8 cellular contexts compared by ENCODE assay signal in the genomic region with DNA sequence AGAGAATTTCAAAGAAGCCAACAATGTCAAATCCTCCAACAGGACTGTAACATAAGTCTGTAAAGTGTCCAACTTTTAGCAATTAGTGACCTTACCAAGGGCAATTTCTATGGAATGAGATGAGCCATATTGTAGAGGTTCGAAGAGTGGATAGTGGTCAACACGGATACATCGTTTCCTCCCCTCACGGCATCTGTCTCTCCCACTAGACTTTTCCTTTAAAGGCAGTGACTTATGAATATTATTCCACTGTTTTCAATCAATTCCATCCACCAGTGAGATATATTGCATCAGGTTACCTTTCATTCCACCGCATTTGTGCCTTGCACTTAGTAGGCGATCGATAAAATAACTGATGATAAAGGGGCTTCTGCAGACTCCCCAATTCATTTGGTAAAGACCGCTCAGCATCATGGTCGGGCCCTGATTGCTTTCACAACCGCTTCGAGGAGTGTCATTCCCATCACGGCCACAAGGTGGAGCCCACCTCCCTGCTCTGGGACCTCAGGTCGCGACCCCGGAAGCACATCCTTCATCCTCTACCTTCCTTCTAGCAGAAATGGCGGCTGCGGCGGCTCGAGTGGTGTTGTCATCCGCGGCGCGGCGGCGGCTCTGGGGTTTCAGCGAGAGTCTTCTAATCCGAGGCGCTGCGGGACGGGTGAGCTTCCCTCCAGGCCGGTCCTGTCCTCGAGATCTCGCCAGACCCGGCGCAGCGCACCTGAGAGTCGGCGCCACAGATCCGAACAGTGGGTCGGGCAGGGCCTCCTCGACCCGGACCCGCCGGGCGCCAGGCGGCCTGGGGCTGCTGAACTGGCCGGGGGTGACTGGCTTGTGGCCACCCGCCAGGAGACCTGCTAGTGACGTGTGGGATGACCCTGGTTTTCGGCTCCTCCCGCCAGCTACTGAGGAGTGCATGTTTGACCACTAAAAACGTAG. TPM values are rescaled to one million over a fixed set of nuclear protein-coding genes. Genes with fewer than 3 reads are reported as not detected.
DNase-seq lines count a peak whose midpoint lies in the region; ATAC-seq and TF ChIP-seq lines count a peak whose summit lies in the region.

A gene with protein sequence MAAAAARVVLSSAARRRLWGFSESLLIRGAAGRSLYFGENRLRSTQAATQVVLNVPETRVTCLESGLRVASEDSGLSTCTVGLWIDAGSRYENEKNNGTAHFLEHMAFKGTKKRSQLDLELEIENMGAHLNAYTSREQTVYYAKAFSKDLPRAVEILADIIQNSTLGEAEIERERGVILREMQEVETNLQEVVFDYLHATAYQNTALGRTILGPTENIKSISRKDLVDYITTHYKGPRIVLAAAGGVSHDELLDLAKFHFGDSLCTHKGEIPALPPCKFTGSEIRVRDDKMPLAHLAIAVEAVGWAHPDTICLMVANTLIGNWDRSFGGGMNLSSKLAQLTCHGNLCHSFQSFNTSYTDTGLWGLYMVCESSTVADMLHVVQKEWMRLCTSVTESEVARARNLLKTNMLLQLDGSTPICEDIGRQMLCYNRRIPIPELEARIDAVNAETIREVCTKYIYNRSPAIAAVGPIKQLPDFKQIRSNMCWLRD (plus strand): TSS at position 535 of the 936 bp plus-strand sequence. CDS start 25 bp downstream, at position 560.

- peak within 1 kb of the TSS; percentile 61 for H3K27ac ChIP-seq in caudate nucleus (ENCODE audit: low read depth, low read length)
- H3K27ac ChIP-seq in spleen = peak within 1 kb of the TSS; percentile 82 to 93 (median 88)

- peaks cover 2 to 37% (median 32%) of the 10 kb centered on the region in 6 donors for H3K36me3 ChIP-seq in spleen

- H3K9me3 Mint-ChIP-seq in activated B cell treated with CpG ODN at 0.5 μM for 24 hours (no peaks in the 10 kb centered on the region), immature natural killer cell (no peaks in the 10 kb centered on the region)

- DNase-seq in AG09319 (ENCODE audit: extremely low read depth, low read depth) (peak; percentile 77), NCI-H226 (peak; percentile 83), activated B cell treated with CpG ODN at 0.5 μM for 24 hours (peak; percentile 89), caudate nucleus (lab: John Stamatoyannopoulos, UW) (peak; percentile 8 to 99 (median 90)), immature natural killer cell (peak; percentile 91 to 93 (median 92)), spleen (peak; percentile 99)

- H3K27ac Mint-ChIP-seq in activated B cell treated with CpG ODN at 0.5 μM for 24 hours = peak within 1 kb of the TSS; percentile 84
- H3K27ac Mint-ChIP-seq in immature natural killer cell = peak within 1 kb of the TSS; percentile 90 to 93 (median 92)

- H3K27me3 ChIP-seq in spleen (replicated peaks in 1 of 7) = no peaks in the 10 kb centered on the region

- H3K4me1 Mint-ChIP-seq in activated B cell treated with CpG ODN at 0.5 μM for 24 hours (peaks cover 24% of the 10 kb centered on the region), immature natural killer cell (peaks cover 21 to 43% of the 10 kb centered on the region in 2 donors)

- peak within 1 kb of the TSS; percentile 69 to 99 (median 93) for H3K4me3 ChIP-seq in spleen

- H3K27me3 Mint-ChIP-seq in activated B cell treated with CpG ODN at 0.5 μM for 24 hours (no peaks in the 10 kb centered on the region), immature natural killer cell (ENCODE audit: low read depth in 3 of 3) (peaks cover 0 to 5% (median 3%) of the 10 kb centered on the region in 3 donors)

- WGBS in spleen, 5 donors = 2 to 5% (median 3%) methylated on average over 39 to 52 of the region's 52 CpGs

- H3K36me3 Mint-ChIP-seq in activated B cell treated with CpG ODN at 0.5 μM for 24 hours (ENCODE audit: low read depth) (peaks cover 35% of the 10 kb centered on the region), immature natural killer cell (peaks cover 0 to 13% (median 4%) of the 10 kb centered on the region in 3 donors)

- POLR2A ChIA-PET in activated B cell treated with CpG ODN at 0.5 μM for 24 hours (lab: Charles Lee) = interaction anchor here (0.7 to 1.9 kb wide), 2 partner anchors 17 to 50 kb away, joined by 3 to 6 read pairs; a partner anchor contains a TSS

- CTCF ChIA-PET in activated B cell treated with CpG ODN at 0.5 μM for 24 hours (lab: Charles Lee) = no interaction called here

- in situ Hi-C loops in GM18951 (cut with MboI; ENCODE audit: low sequenced_read_pairs, unreplicated experiment) = no loop called here

- ATAC-seq in HG03196 (IDR thresholded peaks at IDR 0.05; ENCODE audit: unreplicated experiment) (peak; percentile 95), activated B cell treated with CpG ODN at 0.5 μM for 24 hours (ENCODE audit: low read depth) (peak; percentile 99)

- TF ChIP-seq CTCF in AG09319 (IDR thresholded peaks at IDR 0.05; ENCODE audit: low read depth, low read length) (peak; percentile 96), activated B cell treated with CpG ODN at 0.5 μM for 24 hours (IDR thresholded peaks at IDR 0.05) (peak; percentile 37), spleen (IDR thresholded peaks at IDR 0.05 in 8 of 11, conservative IDR thresholded peaks at IDR 0.05 in 3 of 11) (peak; percentile 94 to 99 (median 98))

- H3K4me1 ChIP-seq in spleen = peaks cover 15 to 52% (median 31%) of the 10 kb centered on the region in 6 donors

- H3K9me3 ChIP-seq in spleen = no peaks in the 10 kb centered on the region

- TF ChIP-seq POLR2A in GM18951 (IDR thresholded peaks at IDR 0.05; ENCODE audit: extremely low read depth, insufficient read depth, insufficient read length) (peak; percentile 83), spleen (IDR thresholded peaks at IDR 0.05) (no peak)

- peak within 1 kb of the TSS; percentile 90 for H3K4me3 Mint-ChIP-seq in activated B cell treated with CpG ODN at 0.5 μM for 24 hours
- peak within 1 kb of the TSS; percentile 87 to 89 (median 89) for H3K4me3 Mint-ChIP-seq in immature natural killer cell

- intact Hi-C loops in activated B cell treated with CpG ODN at 0.5 μM for 24 hours (cut with micrococcal nuclease) = loop anchor here (1.0 to 5.0 kb wide), 9 partner anchors 17 to 1621 kb away; a partner anchor contains a TSS
- intact Hi-C loops in spleen (cut with DNase I; ENCODE audit: low total_unique reads) = no loop called here

RNA-seq across cellular contexts. Expression of the gene that starts here (rescaled TPM):
- 76.9 and 80.8 TPM in 2 replicates for total RNA-seq in activated B cell treated with CpG ODN at 0.5 μM for 24 hours
- polyA plus RNA-seq in immature natural killer cell = 10 to 100 TPM; 43.0 to 60.7 (median 54.8) TPM
- 10 to 100 TPM; 46.5 to 58.5 (median 48.9) TPM for total RNA-seq in spleen
- polyA plus RNA-seq in spleen = 10 to 100 TPM; 42.3 to 54.5 (median 49.2) TPM

Comparison
In these comparisons a context has a peak if more than half of its experiments do, and no peak if none do; other contexts are left out.
1. Peak in every context shown above with its lines: DNase-seq, ATAC-seq, H3K4me3 ChIP-seq and H3K27ac ChIP-seq.
2. CTCF ChIP-seq: peak in every context shown above with its lines; median percentile 98 in spleen; 96 in AG09319; 37 in activated B cell treated with CpG ODN at 0.5 μM for 24 hours.